Comparison of ENCODE assay signal across 14 cellular contexts in the genomic region with DNA sequence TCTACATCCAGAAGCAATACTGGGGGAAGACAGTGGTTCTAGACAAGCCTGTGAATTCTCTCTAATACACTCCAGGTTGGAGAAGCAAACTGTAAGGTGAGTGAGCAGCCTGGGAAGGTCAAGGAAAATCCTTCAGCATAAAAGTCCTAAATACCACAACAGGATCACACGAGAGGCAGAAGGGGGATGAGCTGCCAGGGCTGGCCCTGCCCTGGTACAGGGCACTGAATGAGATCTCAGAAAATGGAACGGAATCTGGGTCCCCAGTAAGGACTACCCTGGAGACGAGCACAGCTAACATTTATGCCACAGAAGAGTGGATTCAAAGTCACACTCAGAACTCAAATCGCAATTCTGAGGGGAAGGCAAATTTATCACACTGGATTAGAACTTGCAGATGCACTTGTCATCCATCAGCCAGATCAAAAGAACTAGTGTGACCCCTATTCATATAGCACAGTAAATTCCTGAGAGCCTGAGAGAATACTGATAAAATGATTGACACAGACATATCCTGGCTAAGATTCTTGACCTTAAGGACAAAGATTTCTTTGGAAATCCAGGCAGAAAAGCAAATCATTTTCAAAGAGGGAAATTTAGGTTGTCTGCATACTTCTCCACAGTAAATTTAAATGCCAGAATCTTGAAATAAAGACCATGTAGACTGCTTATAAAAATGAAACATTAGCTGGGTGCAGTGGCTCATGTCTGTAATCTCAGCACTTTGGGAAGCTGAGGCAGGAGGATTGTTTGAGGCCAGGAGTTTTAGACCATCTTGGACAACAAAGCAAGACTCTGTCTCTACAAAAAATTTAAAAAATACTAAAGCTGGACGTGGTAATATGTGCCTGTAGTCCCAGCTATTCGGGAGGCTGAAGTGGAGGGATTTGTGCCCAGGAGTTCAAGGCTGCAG. TPM values are rescaled to one million over a fixed set of nuclear protein-coding genes. Genes with fewer than 3 reads are reported as not detected.
DNase-seq lines count a peak whose midpoint lies in the region; ATAC-seq, FAIRE-seq and TF ChIP-seq lines count a peak whose summit lies in the region.
"Had no signal": no experiment of that assay in that cellular context is flagged by ENCODE, and none has a peak within 500 bp of the region (broad histone marks: within the 10 kb centered on the region; RNA-seq: fewer than 3 reads in every experiment).

No MANE protein-coding gene starts in this region.

- H3K4me3 Mint-ChIP-seq in activated CD4-positive, alpha-beta T cell treated with anti-CD3 and anti-CD28 coated beads, Interleukin-2, amount 10 ng/mL, durations not matched to agents 24 days and 14 days, result peak overlapping the region; percentile 87
- no peak overlapping the region for H3K4me3 Mint-ChIP-seq in nephron

- no peak for ATAC-seq in activated naive CD4-positive, alpha-beta T cell treated with anti-CD3 and anti-CD28 coated beads, Interleukin-2, amount 50 U/mL, for 72 hours
- ATAC-seq in GM19397 (IDR thresholded peaks at IDR 0.05; ENCODE audit: unreplicated experiment), result no peak

- peaks cover 80% of the 10 kb centered on the region for H3K4me1 Mint-ChIP-seq in activated CD4-positive, alpha-beta T cell treated with anti-CD3 and anti-CD28 coated beads, Interleukin-2, amount 10 ng/mL, durations not matched to agents 24 days and 14 days
- peaks cover 43% of the 10 kb centered on the region for H3K4me1 Mint-ChIP-seq in nephron

- H3K27me3 Mint-ChIP-seq in activated CD4-positive, alpha-beta T cell treated with anti-CD3 and anti-CD28 coated beads, Interleukin-2, amount 10 ng/mL, durations not matched to agents 24 days and 14 days, result no peaks in the 10 kb centered on the region
- no peaks in the 10 kb centered on the region for H3K27me3 Mint-ChIP-seq in nephron (ENCODE audit: low read depth)

- TF ChIP-seq POLR2A in H54 (IDR thresholded peaks at IDR 0.05; ENCODE audit: low read depth, low read length), result no peak

- H3K27ac Mint-ChIP-seq in activated CD4-positive, alpha-beta T cell treated with anti-CD3 and anti-CD28 coated beads, Interleukin-2, amount 10 ng/mL, durations not matched to agents 24 days and 14 days, result peak overlapping the region; percentile 89
- peak overlapping the region; percentile 81 to 92 for H3K27ac Mint-ChIP-seq in activated naive CD4-positive, alpha-beta T cell treated with anti-CD3 and anti-CD28 coated beads, Interleukin-2, amount 50 U/mL, for 72 hours
- H3K27ac Mint-ChIP-seq in nephron, result peak overlapping the region; percentile 19 to 84 (median 32)

- peak; percentile 66 for DNase-seq in activated CD4-positive, alpha-beta T cell treated with anti-CD3 and anti-CD28 coated beads, Interleukin-2, amount 10 ng/mL, durations not matched to agents 24 days and 14 days
- DNase-seq in activated CD4-positive, alpha-beta T cell treated with anti-CD3 and anti-CD28 coated beads, Interleukin-2, amount 50 U/mL, for 48 hours, result no peak
- no peak for DNase-seq in H54 (ENCODE audit: insufficient read length, low spot score)
- no peak for DNase-seq in activated naive CD4-positive, alpha-beta T cell treated with anti-CD3 and anti-CD28 coated beads, Interleukin-2, amount 50 U/mL, for 72 hours (ENCODE audit: low spot score in 2 of 2)
- no peak for DNase-seq in RPMI8226
- no peak for DNase-seq in NCI-H2107 treated with DMSO at 0.1 percent for 48 hours (lab: John Stamatoyannopoulos, UW; ENCODE audit: unreplicated experiment)
- DNase-seq: central memory CD4-positive, alpha-beta T cell; NCI-H1048; NCI-H2107; NCI-H69; upper lobe of left lung had no signal

- intact Hi-C loops in activated CD4-positive, alpha-beta T cell treated with anti-CD3 and anti-CD28 coated beads, Interleukin-2, amount 10 ng/mL, durations not matched to agents 24 days and 14 days (cut with micrococcal nuclease), result no loop called here

- peaks cover 15% of the 10 kb centered on the region for H3K36me3 Mint-ChIP-seq in activated CD4-positive, alpha-beta T cell treated with anti-CD3 and anti-CD28 coated beads, Interleukin-2, amount 10 ng/mL, durations not matched to agents 24 days and 14 days (ENCODE audit: low read depth)
- H3K36me3 Mint-ChIP-seq in activated naive CD4-positive, alpha-beta T cell treated with anti-CD3 and anti-CD28 coated beads, Interleukin-2, amount 50 U/mL, for 72 hours, result peaks cover 6 to 7% of the 10 kb centered on the region in 2 donors
- H3K36me3 Mint-ChIP-seq in nephron (ENCODE audit: low read depth), result no peaks in the 10 kb centered on the region

- TF ChIP-seq CTCF in nephron (IDR thresholded peaks at IDR 0.05; ENCODE audit: unreplicated experiment in 3 of 3), result no peak

- FAIRE-seq in H54 (lab: Jason Lieb, UNC), result peak; percentile 53

- H3K9me3 Mint-ChIP-seq in activated CD4-positive, alpha-beta T cell treated with anti-CD3 and anti-CD28 coated beads, Interleukin-2, amount 10 ng/mL, durations not matched to agents 24 days and 14 days, result no peaks in the 10 kb centered on the region
- H3K9me3 Mint-ChIP-seq in activated naive CD4-positive, alpha-beta T cell treated with anti-CD3 and anti-CD28 coated beads, Interleukin-2, amount 50 U/mL, for 72 hours, result no peaks in the 10 kb centered on the region
- no peaks in the 10 kb centered on the region for H3K9me3 Mint-ChIP-seq in nephron

RNA-seq across cellular contexts. Expression of gene FYB1, which starts 25.6 kb away (rescaled TPM):
- 84.9 and 93.7 TPM in 2 replicates for total RNA-seq in activated CD4-positive, alpha-beta T cell treated with anti-CD3 and anti-CD28 coated beads, Interleukin-2, amount 10 ng/mL, durations not matched to agents 24 days and 14 days
- total RNA-seq in activated naive CD4-positive, alpha-beta T cell treated with anti-CD3 and anti-CD28 coated beads, Interleukin-2, amount 50 U/mL, for 72 hours, result 100 to 1,000 TPM; 161 to 168 TPM
- total RNA-seq: A673 had no signal

Comparison
In these comparisons a context has a peak if more than half of its experiments do, and no peak if none do; other contexts are left out.
1. H3K27ac Mint-ChIP-seq: peak in every context shown above with its lines; median percentile 89 in activated CD4-positive, alpha-beta T cell treated with anti-CD3 and anti-CD28 coated beads, Interleukin-2, amount 10 ng/mL, durations not matched to agents 24 days and 14 days; 86 in activated naive CD4-positive, alpha-beta T cell treated with anti-CD3 and anti-CD28 coated beads, Interleukin-2, amount 50 U/mL, for 72 hours; 32 in nephron.